In the genomic region with DNA sequence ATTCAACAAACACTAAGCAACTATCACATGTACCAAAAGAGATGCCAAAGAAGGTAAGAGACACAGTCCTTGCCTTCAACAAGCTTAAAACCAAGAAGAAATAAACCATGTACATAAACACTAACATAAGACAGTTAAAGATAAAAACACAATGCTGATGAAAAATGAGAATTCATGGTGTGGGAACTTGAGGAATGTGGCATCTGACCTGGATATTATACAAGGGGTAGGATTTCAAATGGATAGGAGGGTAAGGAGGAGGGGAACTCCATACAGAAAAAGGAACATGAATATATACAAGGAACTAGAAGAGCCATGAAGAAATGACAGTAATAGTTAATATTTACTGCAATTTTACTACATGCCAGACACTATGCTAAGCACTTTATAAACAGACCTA, we compare ENCODE assay signal across 1 cellular context.
TF ChIP-seq lines count a peak whose summit lies in the region.

No MANE protein-coding gene starts in this region.

TF ChIP-seq in SK-N-SH treated with all-trans-retinoic acid at 6 μM for 48 hours, 23 proteins besides CTCF, POLR2A, EP300 and RAD21 (continued from another document):
- TF ChIP-seq, protein P1, sequence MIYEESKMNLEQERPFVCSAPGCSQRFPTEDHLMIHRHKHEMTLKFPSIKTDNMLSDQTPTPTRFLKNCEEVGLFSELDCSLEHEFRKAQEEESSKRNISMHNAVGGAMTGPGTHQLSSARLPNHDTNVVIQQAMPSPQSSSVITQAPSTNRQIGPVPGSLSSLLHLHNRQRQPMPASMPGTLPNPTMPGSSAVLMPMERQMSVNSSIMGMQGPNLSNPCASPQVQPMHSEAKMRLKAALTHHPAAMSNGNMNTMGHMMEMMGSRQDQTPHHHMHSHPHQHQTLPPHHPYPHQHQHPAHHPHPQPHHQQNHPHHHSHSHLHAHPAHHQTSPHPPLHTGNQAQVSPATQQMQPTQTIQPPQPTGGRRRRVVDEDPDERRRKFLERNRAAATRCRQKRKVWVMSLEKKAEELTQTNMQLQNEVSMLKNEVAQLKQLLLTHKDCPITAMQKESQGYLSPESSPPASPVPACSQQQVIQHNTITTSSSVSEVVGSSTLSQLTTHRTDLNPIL (CRISPR knock-in tag; IDR thresholded peaks at IDR 0.05; ENCODE audit: low read depth), result no peak
- TF ChIP-seq, protein P2, sequence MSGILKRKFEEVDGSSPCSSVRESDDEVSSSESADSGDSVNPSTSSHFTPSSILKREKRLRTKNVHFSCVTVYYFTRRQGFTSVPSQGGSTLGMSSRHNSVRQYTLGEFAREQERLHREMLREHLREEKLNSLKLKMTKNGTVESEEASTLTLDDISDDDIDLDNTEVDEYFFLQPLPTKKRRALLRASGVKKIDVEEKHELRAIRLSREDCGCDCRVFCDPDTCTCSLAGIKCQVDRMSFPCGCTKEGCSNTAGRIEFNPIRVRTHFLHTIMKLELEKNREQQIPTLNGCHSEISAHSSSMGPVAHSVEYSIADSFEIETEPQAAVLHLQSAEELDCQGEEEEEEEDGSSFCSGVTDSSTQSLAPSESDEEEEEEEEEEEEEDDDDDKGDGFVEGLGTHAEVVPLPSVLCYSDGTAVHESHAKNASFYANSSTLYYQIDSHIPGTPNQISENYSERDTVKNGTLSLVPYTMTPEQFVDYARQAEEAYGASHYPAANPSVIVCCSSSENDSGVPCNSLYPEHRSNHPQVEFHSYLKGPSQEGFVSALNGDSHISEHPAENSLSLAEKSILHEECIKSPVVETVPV (CRISPR knock-in tag; IDR thresholded peaks at IDR 0.05), result no peak
- no peak for TF ChIP-seq OSR1 (CRISPR knock-in tag; IDR thresholded peaks at IDR 0.05)
- TF ChIP-seq ZFP30 (CRISPR knock-in tag; IDR thresholded peaks at IDR 0.05), result no peak
- no peak for TF ChIP-seq ZC3H10 (CRISPR knock-in tag; IDR thresholded peaks at IDR 0.05)
